33 cellular contexts compared by ENCODE assay signal in the genomic region with DNA sequence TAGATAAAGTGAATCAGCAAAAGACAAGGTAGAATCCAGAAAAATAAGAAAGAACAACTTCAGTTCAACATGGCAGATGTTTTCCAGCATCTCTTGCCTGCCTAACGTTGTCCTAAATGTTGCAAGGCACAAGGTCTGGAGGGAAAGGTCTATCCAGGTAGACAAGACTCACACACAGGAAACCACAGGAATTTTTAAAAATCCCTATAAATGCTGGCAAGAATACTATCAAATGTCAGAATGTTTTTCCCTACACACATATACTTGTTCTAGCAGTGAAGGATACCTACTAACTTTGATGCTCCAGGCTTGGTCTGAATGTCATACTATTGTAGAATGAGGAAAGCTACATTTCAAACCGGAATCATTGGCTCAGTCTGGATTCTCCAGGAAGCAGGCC. TPM values are rescaled to one million over a fixed set of nuclear protein-coding genes. Genes with fewer than 3 reads are reported as not detected.
DNase-seq lines count a peak whose midpoint lies in the region; ATAC-seq, FAIRE-seq and TF ChIP-seq lines count a peak whose summit lies in the region.
"Had no signal": no experiment of that assay in that cellular context is flagged by ENCODE, and none has a peak within 500 bp of the region (broad histone marks: within the 10 kb centered on the region; RNA-seq: fewer than 3 reads in every experiment).

No MANE protein-coding gene starts in this region.

- FAIRE-seq in urothelium cell line (lab: Jason Lieb, UNC), result no peak
- FAIRE-seq: A204.1, GM12878, GM12892, GM18507 had no signal

- H3K36me3 ChIP-seq in right atrium auricular region (no peaks in the 10 kb centered on the region), heart left ventricle (no peaks in the 10 kb centered on the region), PC-3 (ENCODE audit: low read depth, low read length) (no peaks in the 10 kb centered on the region), RWPE2 (ENCODE audit: low read depth) (no peaks in the 10 kb centered on the region), esophagus muscularis mucosa (no peaks in the 10 kb centered on the region)
- H3K36me3 ChIP-seq: BE2C, BLaER1 had no signal

- H3K4me1 ChIP-seq in right atrium auricular region, result peaks cover 0 to 18% of the 10 kb centered on the region in 2 donors
- peaks cover 0 to 29% (median 6%) of the 10 kb centered on the region in 12 donors for H3K4me1 ChIP-seq in heart left ventricle
- H3K4me1 ChIP-seq in PC-3 (ENCODE audit: insufficient read depth, low read length), result peaks cover 33% of the 10 kb centered on the region
- H3K4me1 ChIP-seq in RWPE2 (ENCODE audit: insufficient read depth, poor library complexity, severe bottlenecking), result peaks cover 8% of the 10 kb centered on the region
- H3K4me1 ChIP-seq in esophagus muscularis mucosa, result no peaks in the 10 kb centered on the region
- H3K4me1 ChIP-seq: BE2C had no signal

- no peak overlapping the region for H2AFZ ChIP-seq in PC-3 (ENCODE audit: low read length)

- no peaks in the 10 kb centered on the region for H3K79me2 ChIP-seq in PC-3 (ENCODE audit: low read length)

- TF ChIP-seq CTCF in right atrium auricular region (IDR thresholded peaks at IDR 0.05) (no peak), heart left ventricle (IDR thresholded peaks at IDR 0.05) (no peak), PC-3 (conservative IDR thresholded peaks at IDR 0.05; ENCODE audit: low read depth, low read length) (no peak), RWPE2 (IDR thresholded peaks at IDR 0.05; ENCODE audit: poor library complexity, severe bottlenecking) (no peak), esophagus muscularis mucosa (IDR thresholded peaks at IDR 0.05) (no peak)

- TF ChIP-seq EP300 in esophagus muscularis mucosa (IDR thresholded peaks at IDR 0.05), result no peak

- H3K4me2 ChIP-seq in PC-3 (ENCODE audit: low read length), result peak overlapping the region; percentile 17
- H3K4me2 ChIP-seq: BLaER1 had no signal

- H3K9me3 ChIP-seq in right atrium auricular region, result no peaks in the 10 kb centered on the region
- no peaks in the 10 kb centered on the region for H3K9me3 ChIP-seq in heart left ventricle
- H3K9me3 ChIP-seq in PC-3 (ENCODE audit: low read length), result no peaks in the 10 kb centered on the region
- no peaks in the 10 kb centered on the region for H3K9me3 ChIP-seq in RWPE2 (ENCODE audit: severe bottlenecking)
- no peaks in the 10 kb centered on the region for H3K9me3 ChIP-seq in esophagus muscularis mucosa
- H3K9me3 ChIP-seq: BE2C, BLaER1 had no signal

- H3K27ac ChIP-seq in right atrium auricular region, result peak overlapping the region; percentile 58 to 86
- peak overlapping the region in 2 of 12 donors; percentile 71 to 73 for H3K27ac ChIP-seq in heart left ventricle
- peak overlapping the region; percentile 41; the same call in 1 of the 2 replicates for H3K27ac ChIP-seq in PC-3 (ENCODE audit: low read length)
- no peak overlapping the region for H3K27ac ChIP-seq in RWPE2 (ENCODE audit: poor library complexity, severe bottlenecking)
- H3K27ac ChIP-seq in esophagus muscularis mucosa (replicated peaks in 1 of 4), result no peak overlapping the region
- H3K27ac ChIP-seq: BLaER1 had no signal

- H3K4me3 ChIP-seq in right atrium auricular region (no peak overlapping the region), heart left ventricle (no peak overlapping the region), PC-3 (ENCODE audit: low read length) (no peak overlapping the region), RWPE2 (ENCODE audit: severe bottlenecking) (no peak overlapping the region), esophagus muscularis mucosa (no peak overlapping the region)
- H3K4me3 ChIP-seq: BLaER1, GM12878 had no signal

- no peaks in the 10 kb centered on the region for H4K20me1 ChIP-seq in PC-3 (ENCODE audit: low read length)
- H4K20me1 ChIP-seq: BLaER1 had no signal

- POLR2A ChIA-PET in PC-3 (lab: Charles Lee; ENCODE audit: unreplicated experiment), result interaction anchor here (0.5 kb wide), 1 partner anchor 657 kb away, joined by 4 read pairs; no protein-coding TSS in a partner anchor

- intact Hi-C loops in heart left ventricle (cut with DNase I) (loop anchor here in 4 of 10 donors (1.0 to 10.0 kb wide), 5 partner anchors 13 to 75 kb away; no protein-coding TSS in a partner anchor), PC-3 (cut with micrococcal nuclease) (no loop called here), esophagus muscularis mucosa (cut with DNase I) (no loop called here)

- CTCF ChIA-PET in PC-3 (lab: Charles Lee), result no interaction called here

- no peaks in the 10 kb centered on the region for H3K9me2 ChIP-seq in PC-3 (replicated peaks; ENCODE audit: low read length)

- no peak for ATAC-seq in heart left ventricle
- ATAC-seq in PC-3, result peak; percentile 56
- peak; percentile 35; the same call in 2 of the 3 replicates for ATAC-seq in RWPE2 (ENCODE audit: low read depth)
- ATAC-seq: GM12878 had no signal

- H3K27me3 ChIP-seq in right atrium auricular region (no peaks in the 10 kb centered on the region), heart left ventricle (no peaks in the 10 kb centered on the region), PC-3 (ENCODE audit: low read length) (no peaks in the 10 kb centered on the region), RWPE2 (ENCODE audit: insufficient read depth, poor library complexity, severe bottlenecking) (no peaks in the 10 kb centered on the region), esophagus muscularis mucosa (no peaks in the 10 kb centered on the region)
- H3K27me3 ChIP-seq: BLaER1 had no signal

- no peak for DNase-seq in right atrium auricular region (ENCODE audit: low spot score)
- DNase-seq in heart left ventricle, result no peak
- DNase-seq in PC-3, result peak; percentile 68
- no peak for DNase-seq in RWPE2 (ENCODE audit: low spot score)
- DNase-seq in esophagus muscularis mucosa (ENCODE audit: extremely low spot score), result peak; percentile 80
- no peak for DNase-seq in urothelium cell line (ENCODE audit: low spot score)
- no peak for DNase-seq in ureter (ENCODE audit: low spot score)
- DNase-seq in activated CD8-positive, alpha-beta memory T cell treated with anti-CD3 and anti-CD28 coated beads, Interleukin-2, amount 50 U/mL, for 48 hours, result no peak
- DNase-seq: 8988T; ACHN; BE2C; C1 segment of cervical spinal cord; CD4-positive, alpha-beta memory T cell; CD4-positive, CD25-positive, alpha-beta regulatory T cell; CD8-positive, alpha-beta memory T cell; COR-L47; DMS 273 treated with DMSO at 0.1 percent for 48 hours; DMS153; DMS53; DMS79; DND-41; EL; GDM1 had no signal

- BruUV-seq in PC-3 (replicated peaks; lab: Mats Ljungman, UMichigan), result no TSS peak

- 91 to 94% (median 92%) methylated on average over 2 of the region's 2 CpGs for WGBS in heart left ventricle, 4 donors
- 88% methylated on average over 2 of the region's 2 CpGs for WGBS in esophagus muscularis mucosa

- H3K9ac ChIP-seq in PC-3 (ENCODE audit: low read length), result no peak overlapping the region
- H3K9ac ChIP-seq: BLaER1 had no signal

- no peaks in the 10 kb centered on the region for H3F3A ChIP-seq in PC-3 (ENCODE audit: low read length, unreplicated experiment)

- TF ChIP-seq POLR2A in heart left ventricle (IDR thresholded peaks at IDR 0.05) (no peak), esophagus muscularis mucosa (IDR thresholded peaks at IDR 0.05; ENCODE audit: low read depth) (no peak)

RNA-seq across cellular contexts. Expression of gene GJA5, which starts 10.6 kb away (rescaled TPM):
- total RNA-seq in right atrium auricular region (100 to 1,000 TPM; 114 to 126 TPM), heart left ventricle (10 to 100 TPM in 6 of 9 donors, 1 to 10 TPM in 3; 6.1 to 31.0 (median 13.4) TPM), PC-3 (2014; rRNA removed) (1.1 and 2.0 TPM in 2 replicates), esophagus muscularis mucosa (10 to 100 TPM in 3 of 4 donors, 1 to 10 TPM in 1; 9.8 to 14.6 (median 12.0) TPM), ureter (5.0 TPM)
- polyA plus RNA-seq in heart left ventricle, result 1 to 10 TPM; 5.8 to 8.6 TPM
- total RNA-seq: A673; CD4-positive, alpha-beta memory T cell; CD4-positive, CD25-positive, alpha-beta regulatory T cell; CD8-positive, alpha-beta memory T cell; Daoy; G401; GM12878 had no signal
- polyA plus RNA-seq: AG04450; CD14-positive monocyte; CD4-positive, alpha-beta memory T cell; CD4-positive, CD25-positive, alpha-beta regulatory T cell; CD8-positive, alpha-beta memory T cell; GM12878 had no signal

Comparison
In these comparisons a context has a peak if more than half of its experiments do, and no peak if none do; other contexts are left out.
1. DNase-seq: peak in PC-3 (single experiment) and esophagus muscularis mucosa (single experiment); none in right atrium auricular region (single experiment), heart left ventricle (0 of 5), RWPE2 (single experiment), urothelium cell line (single experiment), ureter (single experiment) and activated CD8-positive, alpha-beta memory T cell treated with anti-CD3 and anti-CD28 coated beads, Interleukin-2, amount 50 U/mL, for 48 hours (single experiment).
2. H3K27ac ChIP-seq: peak in right atrium auricular region (2 of 2) and PC-3 (single experiment); none in RWPE2 (single experiment) and esophagus muscularis mucosa (0 of 4).
3. ATAC-seq: peak in PC-3 (single experiment) and RWPE2 (single experiment); none in heart left ventricle (0 of 4).